17 cellular contexts compared by ENCODE assay signal in the genomic region with DNA sequence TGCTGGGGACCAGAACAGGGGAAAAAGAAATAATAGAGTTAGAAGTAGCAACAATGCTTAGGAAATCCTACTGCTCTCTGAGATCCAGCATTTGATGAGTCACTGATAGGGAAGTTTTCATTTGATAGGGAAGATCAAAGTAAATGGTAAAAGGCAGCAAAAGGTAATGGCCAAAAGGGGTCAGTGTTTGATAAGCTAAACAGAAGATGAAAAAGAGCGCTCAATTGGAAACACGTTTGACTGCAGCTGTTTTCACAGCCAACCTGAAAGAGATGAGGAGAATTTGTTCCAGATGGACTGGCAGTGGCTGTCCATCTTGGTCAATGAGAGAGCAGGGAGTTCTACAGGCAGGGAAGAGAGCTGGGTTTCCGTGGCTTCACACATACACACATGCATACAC.
A peak's percentile ranks its signal among the peaks of the same experiment; 100 is the strongest.
DNase-seq lines count a peak whose midpoint lies in the region; ATAC-seq and TF ChIP-seq lines count a peak whose summit lies in the region.
"Had no signal": no experiment of that assay in that cellular context is flagged by ENCODE, and none has a peak within 500 bp of the region (broad histone marks: within the 10 kb centered on the region; RNA-seq: fewer than 3 reads in every experiment).

No MANE protein-coding gene starts in this region.

- no peaks in the 10 kb centered on the region for H3K27me3 Mint-ChIP-seq in nephron progenitor cell (ENCODE audit: low read depth, poor library complexity)
- H3K27me3 Mint-ChIP-seq: naive B cell, T-helper 17 cell had no signal

- no peaks in the 10 kb centered on the region for H3K4me1 ChIP-seq in lower lobe of right lung
- H3K4me1 ChIP-seq: left ventricle myocardium inferior had no signal

- H3K4me3 ChIP-seq in GM12865 (ENCODE audit: low read depth, low read length) (no peak overlapping the region), lower lobe of right lung (no peak overlapping the region)
- H3K4me3 ChIP-seq: BLaER1 treated with 17β-estradiol and CSF1 and Interleukin-3, amounts not matched to agents 10 nM and 100 nM; left ventricle myocardium inferior had no signal

- in situ Hi-C loops in SK-MEL-5 (cut with HindIII; ENCODE audit: low pct_unique_long_range_greater_than_20kb, low sequenced_read_pairs): no loop called here

- TF ChIP-seq CTCF in GM12865 (IDR thresholded peaks at IDR 0.05; ENCODE audit: insufficient read depth, low read depth, low read length, missing control alignments) (no peak), nephron progenitor cell (IDR thresholded peaks at IDR 0.05) (peak; percentile 36), lower lobe of right lung (IDR thresholded peaks at IDR 0.05) (no peak)

- peaks cover 27% of the 10 kb centered on the region for H3K36me3 Mint-ChIP-seq in nephron progenitor cell (ENCODE audit: low read depth)
- H3K36me3 Mint-ChIP-seq: naive B cell had no signal

- peak overlapping the region; percentile 50 for H3K27ac Mint-ChIP-seq in nephron progenitor cell
- H3K27ac Mint-ChIP-seq: naive B cell, T-helper 17 cell had no signal

- no peak overlapping the region for H3K27ac ChIP-seq in lower lobe of right lung
- H3K27ac ChIP-seq: BLaER1 treated with 17β-estradiol and CSF1 and Interleukin-3, amounts not matched to agents 10 nM and 100 nM; left ventricle myocardium inferior had no signal

- peak; percentile 33 for DNase-seq in GM12865 (ENCODE audit: low read depth)
- DNase-seq in NCI-H146 treated with DMSO at 0.1 percent for 48 hours (lab: John Stamatoyannopoulos, UW; ENCODE audit: unreplicated experiment): peak; percentile 39
- peak; percentile 22 for DNase-seq in SK-MEL-5 (ENCODE audit: low read depth, low spot score)
- no peak for DNase-seq in nephron progenitor cell
- no peak for DNase-seq in activated CD4-positive, alpha-beta T cell treated with anti-CD3 and anti-CD28 coated beads, Interleukin-2, amount 50 U/mL, for 48 hours
- no peak for DNase-seq in central memory CD4-positive, alpha-beta T cell
- DNase-seq in lower lobe of right lung: no peak
- DNase-seq: activated CD4-positive, alpha-beta T cell treated with anti-CD3 and anti-CD28 coated beads for 1 hour; activated naive CD4-positive, alpha-beta T cell treated with anti-CD3 and anti-CD28 coated beads, Interleukin-2, amount 50 U/mL, for 16 hours; hypothalamus; left ventricle myocardium inferior; naive B cell; NCI-H1048; NCI-H226; RPMI8226; T-helper 17 cell had no signal

- H3K9me3 ChIP-seq in lower lobe of right lung: no peaks in the 10 kb centered on the region
- H3K9me3 ChIP-seq: left ventricle myocardium inferior had no signal

- peaks cover 14% of the 10 kb centered on the region for H3K4me1 Mint-ChIP-seq in nephron progenitor cell
- H3K4me1 Mint-ChIP-seq: naive B cell, T-helper 17 cell had no signal

- H3K4me3 Mint-ChIP-seq in nephron progenitor cell: no peak overlapping the region
- H3K4me3 Mint-ChIP-seq: naive B cell, T-helper 17 cell had no signal

- H3K27me3 ChIP-seq in lower lobe of right lung (ENCODE audit: low read depth): no peaks in the 10 kb centered on the region
- H3K27me3 ChIP-seq: BLaER1 treated with 17β-estradiol and CSF1 and Interleukin-3, amounts not matched to agents 10 nM and 100 nM had no signal

- H3K36me3 ChIP-seq in lower lobe of right lung: no peaks in the 10 kb centered on the region
- H3K36me3 ChIP-seq: BLaER1 treated with 17β-estradiol and CSF1 and Interleukin-3, amounts not matched to agents 10 nM and 100 nM; left ventricle myocardium inferior had no signal

- H3K9me3 Mint-ChIP-seq in nephron progenitor cell: peaks cover 16% of the 10 kb centered on the region

- ATAC-seq in lower lobe of right lung: no peak
- ATAC-seq: T-helper 17 cell had no signal

- intact Hi-C loops in lower lobe of right lung (cut with DNase I): no loop called here

Comparison
In these comparisons a context has a peak if more than half of its experiments do, and no peak if none do; other contexts are left out.
1. DNase-seq: peak in GM12865 (single experiment), NCI-H146 treated with DMSO at 0.1 percent for 48 hours (single experiment) and SK-MEL-5 (single experiment); none in nephron progenitor cell (single experiment), activated CD4-positive, alpha-beta T cell treated with anti-CD3 and anti-CD28 coated beads, Interleukin-2, amount 50 U/mL, for 48 hours (0 of 2), central memory CD4-positive, alpha-beta T cell (single experiment) and lower lobe of right lung (single experiment).